ENCODE assay signal across 25 cellular contexts in the genomic region with DNA sequence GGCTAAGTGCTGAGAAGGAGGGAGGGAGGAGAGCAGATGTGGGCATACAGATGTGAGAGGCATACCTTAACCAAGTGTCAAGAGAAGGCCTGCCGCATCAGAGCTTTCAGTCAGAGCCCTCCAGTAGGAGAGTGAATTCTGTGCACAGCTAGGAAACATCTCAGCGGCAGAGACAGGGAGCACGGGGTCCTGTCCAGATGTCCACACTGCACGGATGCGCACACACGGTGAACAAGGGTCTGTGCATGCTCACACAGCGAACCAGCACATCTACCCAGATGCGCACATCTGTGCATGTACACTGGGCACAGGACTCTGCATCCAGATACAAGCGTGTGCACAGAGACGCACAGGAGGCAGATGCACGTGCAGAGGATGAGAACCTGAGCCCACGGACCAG.
"Had no signal": no experiment of that assay in that cellular context is flagged by ENCODE, and none has a peak within 500 bp of the region (broad histone marks: within the 10 kb centered on the region; RNA-seq: fewer than 3 reads in every experiment).

No MANE protein-coding gene starts in this region.

- H3K27ac Mint-ChIP-seq: mesothelial cell of epicardium; nephron; progenitor cell of endocrine pancreas; stimulated activated naive B cell treated with anti-CD40 and anti-IgM and Interleukin-4, amounts not matched to agents 10 μg/mL and 1 μg/mL and 100 μg/mL, for 72 hours had no signal

- ATAC-seq: left cardiac atrium; left lobe of liver; lower lobe of right lung; right lobe of liver; stimulated activated naive B cell treated with anti-CD40 and anti-IgM and Interleukin-4, amounts not matched to agents 10 μg/mL and 1 μg/mL and 100 μg/mL, for 72 hours; stimulated activated naive CD8-positive, alpha-beta T cell treated with anti-CD3 and anti-CD28 coated beads, Interleukin-15, Interleukin-2, amounts not matched to agents 100 U/mL and 50 U/mL, for 24 hours had no signal

- H3K4me3 Mint-ChIP-seq: mesothelial cell of epicardium; neural crest cell; stimulated activated naive B cell treated with anti-CD40 and anti-IgM and Interleukin-4, amounts not matched to agents 10 μg/mL and 1 μg/mL and 100 μg/mL, for 72 hours had no signal

- H3K4me1 Mint-ChIP-seq: mesothelial cell of epicardium, nephron, neural crest cell had no signal

- H3K36me3 Mint-ChIP-seq: mesothelial cell of epicardium, naive B cell had no signal

- DNase-seq: hippocampal formation; kidney glomerular epithelial cell; left cardiac atrium; lower lobe of right lung; mammary epithelial cell; mesenchymal stem cell; naive B cell; occipital lobe; stimulated activated CD4-positive, alpha-beta T cell treated with anti-CD3 and anti-CD28 coated beads, Interleukin-12 subunit alpha, Interleukin-12 subunit beta, amount 100 ng/mL, for 4 hours; stimulated activated CD4-positive, alpha-beta T cell treated with anti-CD3 and anti-CD28 coated beads, Interleukin-15, amount 100 ng/mL, for 24 hours; stimulated activated CD4-positive, alpha-beta T cell treated with anti-CD3 and anti-CD28 coated beads, Interleukin-2, amount 100 ng/mL, for 24 hours; stimulated activated CD4-positive, alpha-beta T cell treated with anti-CD3 and anti-CD28 coated beads, Interleukin-4, amount 100 ng/mL, for 1 hour; stimulated activated naive B cell treated with anti-CD40 and anti-IgM and Interleukin-4, amounts not matched to agents 10 μg/mL and 1 μg/mL and 100 μg/mL, for 72 hours; stimulated activated naive CD8-positive, alpha-beta T cell treated with anti-CD3 and anti-CD28 coated beads, Interleukin-15, Interleukin-2, amounts not matched to agents 100 U/mL and 50 U/mL, for 24 hours; stomach; testis; thyroid gland; transverse colon; upper lobe of left lung had no signal

- H3K9me3 Mint-ChIP-seq: mesothelial cell of epicardium, nephron, neural crest cell had no signal
